ENCODE assay signal across 17 cellular contexts in genomic region chr3:66761093-66761780, GRCh38.
DNase-seq lines count a peak whose midpoint lies in the region; ATAC-seq and TF ChIP-seq lines count a peak whose summit lies in the region.
"Had no signal": no experiment of that assay in that cellular context is flagged by ENCODE, and none has a peak within 500 bp of the region (broad histone marks: within the 10 kb centered on the region; RNA-seq: fewer than 3 reads in every experiment).

No MANE protein-coding gene starts in this region.

- H3K9me3 ChIP-seq in RWPE2 (ENCODE audit: severe bottlenecking) (no peaks in the 10 kb centered on the region), right lobe of liver (no peaks in the 10 kb centered on the region), esophagus muscularis mucosa (peaks cover 0 to 8% (median 0%) of the 10 kb centered on the region in 4 donors)
- H3K9me3 ChIP-seq: BE2C had no signal

- 77% methylated on average over 8 of the region's 9 CpGs for WGBS in right lobe of liver (ENCODE audit: insufficient coverage, low coverage, low lambda C conversion rate, missing lambda C conversion rate)
- WGBS in esophagus muscularis mucosa = 87% methylated on average over 9 of the region's 9 CpGs

- H3K4me3 ChIP-seq in RWPE2 (ENCODE audit: severe bottlenecking) = no peak overlapping the region
- no peak overlapping the region for H3K4me3 ChIP-seq in right lobe of liver
- no peak overlapping the region for H3K4me3 ChIP-seq in esophagus muscularis mucosa

- no peak for TF ChIP-seq EP300 in esophagus muscularis mucosa (IDR thresholded peaks at IDR 0.05)

- intact Hi-C loops in right lobe of liver (cut with DNase I) = no loop called here
- intact Hi-C loops in esophagus muscularis mucosa (cut with DNase I) = no loop called here

- H3K27ac ChIP-seq in RWPE2 (ENCODE audit: poor library complexity, severe bottlenecking) (no peak overlapping the region), right lobe of liver (no peak overlapping the region), esophagus muscularis mucosa (replicated peaks in 1 of 4) (no peak overlapping the region)

- DNase-seq in RWPE2 (ENCODE audit: low spot score) = no peak
- DNase-seq in right lobe of liver = no peak
- no peak for DNase-seq in activated CD8-positive, alpha-beta memory T cell treated with anti-CD3 and anti-CD28 coated beads for 24 hours
- DNase-seq in amygdala (lab: John Stamatoyannopoulos, UW) = no peak
- no peak for DNase-seq in UCSD-AML1 (lab: John Stamatoyannopoulos, UW; ENCODE audit: unreplicated experiment)
- DNase-seq in esophagus muscularis mucosa (ENCODE audit: extremely low spot score) = no peak
- DNase-seq: BE2C; CD4-positive, alpha-beta T cell; H7; Karpas-422; NCI-H1105; NCI-H1694 treated with DMSO at 0.1 percent for 48 hours; NCI-H2107; NCI-H2227 treated with DMSO at 0.1 percent for 48 hours; NCI-H524 treated with DMSO at 0.1 percent for 48 hours; SHP77 treated with DMSO at 0.1 percent for 48 hours had no signal

- TF ChIP-seq POLR2A in right lobe of liver (IDR thresholded peaks at IDR 0.05) (no peak), esophagus muscularis mucosa (IDR thresholded peaks at IDR 0.05; ENCODE audit: low read depth) (no peak)

- peak; percentile 47; the same call in 2 of the 3 replicates for ATAC-seq in RWPE2 (ENCODE audit: low read depth)
- peak; percentile 27 for ATAC-seq in esophagus mucosa
- peak in 3 of 4 donors; percentile 42 to 60 (median 45) for ATAC-seq in right lobe of liver

- H3K4me1 ChIP-seq in RWPE2 (ENCODE audit: insufficient read depth, poor library complexity, severe bottlenecking) = peaks cover 6% of the 10 kb centered on the region
- no peaks in the 10 kb centered on the region for H3K4me1 ChIP-seq in right lobe of liver
- H3K4me1 ChIP-seq in esophagus muscularis mucosa = peaks cover 0 to 10% (median 0%) of the 10 kb centered on the region in 4 donors
- H3K4me1 ChIP-seq: BE2C had no signal

- no peaks in the 10 kb centered on the region for H3K36me3 ChIP-seq in RWPE2 (ENCODE audit: low read depth)
- H3K36me3 ChIP-seq in right lobe of liver = no peaks in the 10 kb centered on the region
- H3K36me3 ChIP-seq in esophagus muscularis mucosa = no peaks in the 10 kb centered on the region
- H3K36me3 ChIP-seq: BE2C had no signal

- no peaks in the 10 kb centered on the region for H3K27me3 ChIP-seq in RWPE2 (ENCODE audit: insufficient read depth, poor library complexity, severe bottlenecking)
- no peaks in the 10 kb centered on the region for H3K27me3 ChIP-seq in right lobe of liver
- H3K27me3 ChIP-seq in esophagus muscularis mucosa = no peaks in the 10 kb centered on the region
- H3K27me3 ChIP-seq: BE2C had no signal

- TF ChIP-seq CTCF in RWPE2 (IDR thresholded peaks at IDR 0.05; ENCODE audit: poor library complexity, severe bottlenecking) (no peak), right lobe of liver (IDR thresholded peaks at IDR 0.05) (peak in 1 of 4 donors; percentile 12), esophagus muscularis mucosa (IDR thresholded peaks at IDR 0.05) (no peak)
